Comparison of ENCODE assay signal across 23 cellular contexts in the genomic region with DNA sequence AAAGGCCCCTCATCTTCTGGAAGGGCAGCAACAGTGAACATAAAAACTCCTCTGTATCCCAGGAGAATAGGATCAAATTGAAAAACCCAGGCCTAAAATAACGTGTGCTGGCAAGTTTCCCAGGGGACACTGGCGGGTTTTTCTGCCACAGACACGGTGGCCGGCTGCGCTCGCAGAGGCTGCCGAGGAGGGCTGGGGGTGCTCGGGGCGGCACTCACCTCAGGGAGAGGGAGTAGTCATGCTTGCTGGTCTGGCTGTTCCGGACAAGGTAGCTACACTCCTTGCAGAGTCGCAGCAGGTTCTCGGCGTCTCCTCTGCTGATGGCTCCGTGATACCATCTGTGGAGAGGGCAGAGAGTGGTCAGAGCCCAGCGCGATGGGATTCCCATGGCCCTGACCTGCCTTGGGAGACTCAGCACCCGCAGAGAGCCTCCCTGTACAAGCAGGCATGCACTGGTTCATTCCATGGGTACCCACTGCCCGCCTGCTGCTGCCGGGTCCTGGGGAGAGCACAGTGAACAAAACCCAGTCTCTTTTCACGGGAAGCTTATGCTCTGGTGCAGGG.
"Had no signal": no experiment of that assay in that cellular context is flagged by ENCODE, and none has a peak within 500 bp of the region (broad histone marks: within the 10 kb centered on the region; RNA-seq: fewer than 3 reads in every experiment).

No MANE protein-coding gene starts in this region.

- H3K4me3 Mint-ChIP-seq: activated naive CD8-positive, alpha-beta T cell; activated T-cell treated with anti-CD3 and anti-CD28 coated beads, Interleukin-2, amount 50 U/mL, for 24 hours; activated T-helper 17 cell treated with anti-CD3 and anti-CD28 coated beads, Interleukin-2, amount 50 U/mL, for 72 hours; dendritic cell treated with granulocyte-macrophage colony-stimulating factor and Interleukin-4, amounts not matched to agents 40 ng/mL and 50 ng/mL, for 4 days; memory B cell; nephron progenitor cell; T-helper 1 cell treated with Interleukin-12 subunit alpha and Interleukin-12 subunit beta and Interleukin-4 antibody, amounts not matched to agents 30 μg/mL and 1 μg/mL, for 36 hours; WTC11 had no signal

- H2AFZ ChIP-seq: hepatocyte had no signal

- H3K27me3 ChIP-seq: cardiac muscle cell, hepatocyte had no signal

- H3K27ac ChIP-seq: hepatocyte had no signal

- ATAC-seq: activated T-helper 17 cell treated with anti-CD3 and anti-CD28 coated beads, Interleukin-2, amount 50 U/mL, for 72 hours; mucosa of descending colon; sciatic nerve; WTC11 had no signal

- H3K27me3 Mint-ChIP-seq: activated naive CD8-positive, alpha-beta T cell; activated T-cell treated with anti-CD3 and anti-CD28 coated beads, Interleukin-2, amount 50 U/mL, for 24 hours; activated T-helper 17 cell treated with anti-CD3 and anti-CD28 coated beads, Interleukin-2, amount 50 U/mL, for 72 hours; dendritic cell treated with granulocyte-macrophage colony-stimulating factor and Interleukin-4, amounts not matched to agents 40 ng/mL and 50 ng/mL, for 4 days had no signal

- H3K9me3 ChIP-seq: mucosa of descending colon had no signal

- DNase-seq: activated CD4-positive, alpha-beta T cell treated with anti-CD3 and anti-CD28 coated beads, Interleukin-2, amount 50 U/mL, for 4 hours; activated CD8-positive, alpha-beta memory T cell treated with anti-CD3 and anti-CD28 coated beads for 24 hours; activated CD8-positive, alpha-beta memory T cell treated with anti-CD3 and anti-CD28 coated beads, Interleukin-2, amount 50 U/mL, for 4 hours; activated T-cell treated with anti-CD3 and anti-CD28 coated beads, Interleukin-2, amount 50 U/mL, for 24 hours; effector CD4-positive, alpha-beta T cell; foreskin melanocyte; glutamatergic neuron; mucosa of descending colon; nephron progenitor cell; nucleus accumbens; small intestine; stimulated activated CD4-positive, alpha-beta T cell treated with anti-CD3 and anti-CD28 coated beads, Interleukin-2, amount 100 ng/mL, for 48 hours; stimulated activated naive CD4-positive, alpha-beta T cell; T1000 had no signal

- H3K9me3 Mint-ChIP-seq: activated T-cell treated with anti-CD3 and anti-CD28 coated beads, Interleukin-2, amount 50 U/mL, for 24 hours; activated T-helper 17 cell treated with anti-CD3 and anti-CD28 coated beads, Interleukin-2, amount 50 U/mL, for 72 hours; dendritic cell treated with granulocyte-macrophage colony-stimulating factor and Interleukin-4, amounts not matched to agents 40 ng/mL and 50 ng/mL, for 4 days; nephron progenitor cell; T-helper 1 cell treated with Interleukin-12 subunit alpha and Interleukin-12 subunit beta and Interleukin-4 antibody, amounts not matched to agents 30 μg/mL and 1 μg/mL, for 36 hours; WTC11 had no signal

- H3K4me2 ChIP-seq: hepatocyte had no signal

- H3K27ac Mint-ChIP-seq: activated naive CD8-positive, alpha-beta T cell; activated T-cell treated with anti-CD3 and anti-CD28 coated beads, Interleukin-2, amount 50 U/mL, for 24 hours; dendritic cell treated with granulocyte-macrophage colony-stimulating factor and Interleukin-4, amounts not matched to agents 40 ng/mL and 50 ng/mL, for 4 days; memory B cell; T-helper 1 cell treated with Interleukin-12 subunit alpha and Interleukin-12 subunit beta and Interleukin-4 antibody, amounts not matched to agents 30 μg/mL and 1 μg/mL, for 36 hours; WTC11 had no signal

- H3K4me3 ChIP-seq: cardiac muscle cell, hepatocyte, mucosa of descending colon had no signal

- H3K36me3 ChIP-seq: cardiac muscle cell had no signal
